Comparison of ENCODE assay signal across 20 cellular contexts in genomic region chr4:174016251-174016650, GRCh38.
"Had no signal": no experiment of that assay in that cellular context is flagged by ENCODE, and none has a peak within 500 bp of the region (broad histone marks: within the 10 kb centered on the region; RNA-seq: fewer than 3 reads in every experiment).

No MANE protein-coding gene starts in this region.

- H3K9me3 ChIP-seq: mucosa of descending colon, prostate gland, right atrium auricular region, thoracic aorta, tibial nerve, upper lobe of left lung had no signal

- H3K27me3 ChIP-seq: right atrium auricular region, tibial nerve, upper lobe of left lung had no signal

- H3K4me3 ChIP-seq: dorsolateral prefrontal cortex, lung, mucosa of descending colon, neural progenitor cell, prostate gland, right atrium auricular region, thoracic aorta, tibial nerve, upper lobe of left lung had no signal

- H3K36me3 ChIP-seq: neural progenitor cell, prostate gland, right atrium auricular region, thoracic aorta, tibial nerve, upper lobe of left lung had no signal

- H3K79me2 ChIP-seq: parathyroid adenoma had no signal

- H2AFZ ChIP-seq: neural progenitor cell, parathyroid adenoma had no signal

- H3K9ac ChIP-seq: neural progenitor cell, parathyroid adenoma had no signal

- DNase-seq: dorsolateral prefrontal cortex; effector CD4-positive, alpha-beta T cell; mucosa of descending colon; naive B cell; stimulated activated CD4-positive, alpha-beta T cell treated with anti-CD3 and anti-CD28 coated beads, Interleukin-4, amount 100 ng/mL, for 4 hours; stimulated activated naive CD8-positive, alpha-beta T cell treated with anti-CD3 and anti-CD28 coated beads, Interleukin-15, Interleukin-2, amounts not matched to agents 100 U/mL and 50 U/mL, for 24 hours; upper lobe of left lung had no signal

- H3K4me2 ChIP-seq: neural progenitor cell had no signal

- FAIRE-seq: colon, frontal cortex, keratinocyte, urothelium cell line had no signal

- H3K4me1 ChIP-seq: neural progenitor cell, parathyroid adenoma, prostate gland, right atrium auricular region, tibial nerve, upper lobe of left lung had no signal

- H3K27ac ChIP-seq: dorsolateral prefrontal cortex, neural progenitor cell, parathyroid adenoma, prostate gland, right atrium auricular region, thoracic aorta, tibial nerve, upper lobe of left lung had no signal

- ATAC-seq: mucosa of descending colon; sciatic nerve; stimulated activated memory B cell treated with anti-CD40 and anti-IgM and Interleukin-4, amounts not matched to agents 10 μg/mL and 1 μg/mL and 100 μg/mL, for 72 hours; stimulated activated naive CD8-positive, alpha-beta T cell treated with anti-CD3 and anti-CD28 coated beads, Interleukin-15, Interleukin-2, amounts not matched to agents 100 U/mL and 50 U/mL, for 24 hours had no signal
